ENCODE assay signal across 9 cellular contexts in the genomic region with DNA sequence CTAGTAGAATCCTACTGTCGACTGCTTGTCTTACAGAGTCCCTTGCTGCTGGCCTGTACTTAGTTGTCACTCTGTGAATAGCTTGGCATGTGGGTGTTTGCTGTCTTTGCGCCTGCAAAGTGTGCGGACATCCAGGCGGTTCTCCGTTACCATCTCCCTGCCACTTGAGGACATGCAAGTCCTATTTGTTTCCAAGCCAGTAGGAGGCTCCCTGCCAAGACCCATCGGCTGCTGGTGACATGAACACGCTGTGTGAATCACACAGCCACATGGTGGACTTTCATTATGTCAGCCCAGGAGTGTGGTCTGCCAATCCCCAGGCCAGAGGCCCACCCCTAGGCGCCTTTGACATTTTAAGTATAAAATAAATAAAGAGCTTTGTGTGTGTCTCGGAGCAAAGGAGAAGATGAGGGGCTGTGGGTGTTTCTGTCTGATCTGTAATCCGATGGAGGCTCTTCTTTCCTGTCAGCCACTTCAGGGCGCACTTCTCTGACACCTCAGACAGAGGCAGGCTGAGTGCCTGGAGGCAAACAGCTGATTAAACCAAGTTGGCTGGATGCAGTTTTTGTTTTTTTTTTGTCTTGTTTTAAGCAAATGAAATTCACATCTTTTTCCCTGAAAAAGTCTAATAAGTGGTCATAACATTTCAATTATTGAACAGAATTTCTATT. TPM values are rescaled to one million over a fixed set of nuclear protein-coding genes. Genes with fewer than 3 reads are reported as not detected.
DNase-seq lines count a peak whose midpoint lies in the region; ATAC-seq and TF ChIP-seq lines count a peak whose summit lies in the region.
"Had no signal": no experiment of that assay in that cellular context is flagged by ENCODE, and none has a peak within 500 bp of the region (broad histone marks: within the 10 kb centered on the region; RNA-seq: fewer than 3 reads in every experiment).

No MANE protein-coding gene starts in this region.

- H3K4me3 Mint-ChIP-seq in immature natural killer cell: no peak overlapping the region
- H3K4me3 Mint-ChIP-seq: stimulated activated naive CD8-positive, alpha-beta T cell treated with anti-CD3 and anti-CD28 coated beads, Interleukin-15, Interleukin-2, amounts not matched to agents 100 ng/mL and 50 ng/mL, for 24 hours had no signal

- H3K27me3 Mint-ChIP-seq in immature natural killer cell (ENCODE audit: low read depth in 3 of 3): no peaks in the 10 kb centered on the region
- H3K27me3 Mint-ChIP-seq: stimulated activated naive CD8-positive, alpha-beta T cell treated with anti-CD3 and anti-CD28 coated beads, Interleukin-15, Interleukin-2, amounts not matched to agents 100 ng/mL and 50 ng/mL, for 24 hours had no signal

- intact Hi-C loops in dorsolateral prefrontal cortex (cut with DNase I): no loop called here

- peak in 33 of 56 donors; percentile 8 to 47 (median 29) for TF ChIP-seq CTCF in dorsolateral prefrontal cortex (IDR thresholded peaks at IDR 0.05 in 54 of 56, conservative IDR thresholded peaks at IDR 0.05 in 2 of 56; ENCODE audit: low read depth in 1 of 56, partially characterized antibody in 56 of 56)

- H3K4me3 ChIP-seq in dorsolateral prefrontal cortex: peak overlapping the region in 29 of 59 donors; percentile 1 to 55 (median 15)

- H3K36me3 Mint-ChIP-seq in immature natural killer cell: no peaks in the 10 kb centered on the region

- no peak overlapping the region for H3K27ac Mint-ChIP-seq in immature natural killer cell
- H3K27ac Mint-ChIP-seq: stimulated activated naive CD8-positive, alpha-beta T cell treated with anti-CD3 and anti-CD28 coated beads, Interleukin-15, Interleukin-2, amounts not matched to agents 100 ng/mL and 50 ng/mL, for 24 hours had no signal

- H3K9me3 Mint-ChIP-seq in immature natural killer cell: peaks cover 0 to 2% (median 0%) of the 10 kb centered on the region in 6 donors
- H3K9me3 Mint-ChIP-seq: stimulated activated naive CD8-positive, alpha-beta T cell treated with anti-CD3 and anti-CD28 coated beads, Interleukin-15, Interleukin-2, amounts not matched to agents 100 ng/mL and 50 ng/mL, for 24 hours had no signal

- DNase-seq in ELR (ENCODE audit: low read depth) (peak; percentile 74), NCI-H345 treated with DMSO at 0.1 percent for 48 hours (lab: John Stamatoyannopoulos, UW; ENCODE audit: unreplicated experiment) (peak; percentile 37), dorsolateral prefrontal cortex (peak; percentile 47 to 87 (median 76)), middle frontal gyrus (ENCODE audit: extremely low spot score, low spot score) (peak; percentile 27), DMS114 treated with DMSO at 0.1 percent for 48 hours (lab: John Stamatoyannopoulos, UW; ENCODE audit: unreplicated experiment) (no peak), immature natural killer cell (no peak)

- H3K4me1 Mint-ChIP-seq in immature natural killer cell: no peaks in the 10 kb centered on the region

- no peak for ATAC-seq in HG02798 (IDR thresholded peaks at IDR 0.05; ENCODE audit: poor library complexity, unreplicated experiment)
- no peak for ATAC-seq in GM19463 (IDR thresholded peaks at IDR 0.05; ENCODE audit: unreplicated experiment)

- no peak overlapping the region for H3K27ac ChIP-seq in dorsolateral prefrontal cortex

- H3K27me3 ChIP-seq in dorsolateral prefrontal cortex: no peaks in the 10 kb centered on the region

RNA-seq across cellular contexts. Expression of a gene that starts 51.5 kb away (rescaled TPM):
- 10 to 100 TPM in 45 of 120 experiments, 1 to 10 TPM in 75; 2.6 to 20.1 (median 8.6) TPM for total RNA-seq in dorsolateral prefrontal cortex
- 1 to 10 TPM in 1 of 3 donors, under 1 TPM in 1, not detected in 1; 0.32 to 1.3 TPM for polyA plus RNA-seq in immature natural killer cell

Comparison
In these comparisons a context has a peak if more than half of its experiments do, and no peak if none do; other contexts are left out.
1. DNase-seq: peak in ELR (single experiment), NCI-H345 treated with DMSO at 0.1 percent for 48 hours (single experiment), dorsolateral prefrontal cortex (10 of 10) and middle frontal gyrus (single experiment); none in DMS114 treated with DMSO at 0.1 percent for 48 hours (single experiment) and immature natural killer cell (0 of 3).